11 cellular contexts compared by ENCODE assay signal in the genomic region with DNA sequence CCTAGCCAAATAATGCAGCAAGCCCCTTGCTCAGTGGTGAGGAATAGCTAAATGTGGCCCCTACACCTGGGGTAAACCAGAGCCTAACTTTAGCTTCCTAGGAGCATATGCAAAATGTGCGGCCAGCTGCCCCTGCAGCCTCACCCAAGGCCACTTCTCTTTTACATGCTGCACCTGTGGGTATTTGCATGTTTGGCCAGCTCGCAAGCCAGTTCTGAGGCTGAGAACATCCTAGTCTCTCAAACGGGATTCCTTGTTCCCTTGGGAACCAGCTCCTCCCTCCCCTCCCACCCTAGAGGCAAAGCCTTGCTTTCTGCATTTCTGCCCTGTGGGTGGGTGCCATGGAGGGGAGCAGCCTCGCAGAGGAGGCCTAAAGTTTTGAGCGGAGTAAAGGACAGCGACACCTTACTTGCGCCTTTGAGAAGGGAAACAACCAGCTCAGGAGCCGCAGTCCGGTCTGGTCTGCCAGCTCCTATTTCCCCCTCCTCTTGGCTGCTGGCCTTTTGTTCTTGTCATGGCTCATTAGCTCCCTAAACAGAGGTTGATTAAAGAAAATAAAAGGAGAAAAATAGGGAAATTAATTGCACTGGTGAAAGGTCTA.
DNase-seq lines count a peak whose midpoint lies in the region; ATAC-seq and TF ChIP-seq lines count a peak whose summit lies in the region.
"Had no signal": no experiment of that assay in that cellular context is flagged by ENCODE, and none has a peak within 500 bp of the region (broad histone marks: within the 10 kb centered on the region; RNA-seq: fewer than 3 reads in every experiment).

No MANE protein-coding gene starts in this region.

- BruUV-seq in Calu3 (replicated peaks; lab: Mats Ljungman, UMichigan), result no TSS peak

- H3K27me3 ChIP-seq in naive thymus-derived CD4-positive, alpha-beta T cell (ENCODE audit: control insufficient read depth in 2 of 2, insufficient read depth in 2 of 2, low read length in 2 of 2), result no peaks in the 10 kb centered on the region
- no peaks in the 10 kb centered on the region for H3K27me3 ChIP-seq in suprapubic skin
- H3K27me3 ChIP-seq: cardiac muscle cell had no signal

- peaks cover 0 to 13% (median 3%) of the 10 kb centered on the region in 5 donors for H3K27me3 Mint-ChIP-seq in naive thymus-derived CD4-positive, alpha-beta T cell
- H3K27me3 Mint-ChIP-seq in Calu3 (ENCODE audit: unreplicated experiment), result peaks cover 13% of the 10 kb centered on the region

- no peak for TF ChIP-seq EP300 in suprapubic skin (IDR thresholded peaks at IDR 0.05)

- WGBS in suprapubic skin, result 60% methylated on average over 9 of the region's 9 CpGs

- no peak overlapping the region for H3K4me3 ChIP-seq in naive thymus-derived CD4-positive, alpha-beta T cell (ENCODE audit: low read length)
- no peak overlapping the region for H3K4me3 ChIP-seq in suprapubic skin
- H3K4me3 ChIP-seq: cardiac muscle cell, lung had no signal

- TF ChIP-seq CTCF in Calu3 (IDR thresholded peaks at IDR 0.05; ENCODE audit: unreplicated experiment), result no peak
- no peak for TF ChIP-seq CTCF in suprapubic skin (IDR thresholded peaks at IDR 0.05)

- TF ChIP-seq POLR2A in suprapubic skin (IDR thresholded peaks at IDR 0.05), result no peak

- H3K27ac ChIP-seq in naive thymus-derived CD4-positive, alpha-beta T cell (ENCODE audit: low read depth, low read length), result no peak overlapping the region
- H3K27ac ChIP-seq in suprapubic skin, result no peak overlapping the region
- H3K27ac ChIP-seq: cardiac muscle cell had no signal

- peaks cover 0 to 2% (median 0%) of the 10 kb centered on the region in 7 donors for H3K4me1 Mint-ChIP-seq in naive thymus-derived CD4-positive, alpha-beta T cell
- no peaks in the 10 kb centered on the region for H3K4me1 Mint-ChIP-seq in Calu3 (ENCODE audit: low read depth, unreplicated experiment)

- H3K27ac Mint-ChIP-seq in naive thymus-derived CD4-positive, alpha-beta T cell, result no peak overlapping the region
- H3K27ac Mint-ChIP-seq in Calu3 (ENCODE audit: unreplicated experiment), result no peak overlapping the region

- H3K4me3 Mint-ChIP-seq in naive thymus-derived CD4-positive, alpha-beta T cell, result no peak overlapping the region
- no peak overlapping the region for H3K4me3 Mint-ChIP-seq in Calu3 (ENCODE audit: low read depth, unreplicated experiment)

- H3K9me3 ChIP-seq in naive thymus-derived CD4-positive, alpha-beta T cell (ENCODE audit: control insufficient read depth in 2 of 3, low read length in 3 of 3), result no peaks in the 10 kb centered on the region
- no peaks in the 10 kb centered on the region for H3K9me3 ChIP-seq in suprapubic skin

- H3K4me1 ChIP-seq in naive thymus-derived CD4-positive, alpha-beta T cell (ENCODE audit: control insufficient read depth in 2 of 2, insufficient read depth in 2 of 2, low read length in 2 of 2), result no peaks in the 10 kb centered on the region
- H3K4me1 ChIP-seq in suprapubic skin, result no peaks in the 10 kb centered on the region

- ATAC-seq in GM19035 (IDR thresholded peaks at IDR 0.05; ENCODE audit: unreplicated experiment) (peak; percentile 82), HG02798 (IDR thresholded peaks at IDR 0.05; ENCODE audit: poor library complexity, unreplicated experiment) (peak; percentile 86)
- peak; percentile 26 for ATAC-seq in naive thymus-derived CD4-positive, alpha-beta T cell
- ATAC-seq: HCT116 had no signal

- CTCF ChIA-PET in naive thymus-derived CD4-positive, alpha-beta T cell (lab: Charles Lee), result no interaction called here
- CTCF ChIA-PET in Calu3 (lab: Charles Lee) (interaction anchor here (0.7 to 0.8 kb wide), 2 partner anchors 10 to 308 kb away, joined by 3 to 5 read pairs; no protein-coding TSS in a partner anchor), HEK293T (lab: Yijun Ruan, JAX) (no interaction called here)

- no peaks in the 10 kb centered on the region for H3K36me3 ChIP-seq in naive thymus-derived CD4-positive, alpha-beta T cell (ENCODE audit: control insufficient read depth in 2 of 3, insufficient read depth in 3 of 3, low read length in 3 of 3)
- no peaks in the 10 kb centered on the region for H3K36me3 ChIP-seq in suprapubic skin
- H3K36me3 ChIP-seq: cardiac muscle cell had no signal

- POLR2A ChIA-PET in naive thymus-derived CD4-positive, alpha-beta T cell (lab: Charles Lee), result no interaction called here
- POLR2A ChIA-PET in HEK293T (lab: Yijun Ruan, JAX), result no interaction called here

- H3K9me3 Mint-ChIP-seq in naive thymus-derived CD4-positive, alpha-beta T cell, result no peaks in the 10 kb centered on the region
- H3K9me3 Mint-ChIP-seq in Calu3 (ENCODE audit: low read depth, unreplicated experiment), result peaks cover 2% of the 10 kb centered on the region

- intact Hi-C loops in naive thymus-derived CD4-positive, alpha-beta T cell (cut with micrococcal nuclease), result no loop called here
- intact Hi-C loops in Calu3 (cut with micrococcal nuclease; ENCODE audit: unreplicated experiment), result no loop called here

- DNase-seq in NCI-H1417 treated with DMSO at 0.1 percent for 48 hours (lab: John Stamatoyannopoulos, UW) (peak; percentile 42), Calu3 (no peak), T-helper 1 cell (no peak), HEK293T (ENCODE audit: extremely low spot score) (no peak), suprapubic skin (ENCODE audit: low spot score in 2 of 2) (no peak)
- no peak for DNase-seq in naive thymus-derived CD4-positive, alpha-beta T cell

- H3K36me3 Mint-ChIP-seq in naive thymus-derived CD4-positive, alpha-beta T cell, result no peaks in the 10 kb centered on the region
- no peaks in the 10 kb centered on the region for H3K36me3 Mint-ChIP-seq in Calu3 (ENCODE audit: insufficient read depth, unreplicated experiment)

TF ChIP-seq in HEK293T, 16 proteins besides CTCF, POLR2A, EP300 and RAD21:
- TF ChIP-seq TARDBP (IDR thresholded peaks at IDR 0.05), result no peak
- TF ChIP-seq BHLHE40 (IDR thresholded peaks at IDR 0.05; ENCODE audit: borderline replicate concordance), result no peak
- no peak for TF ChIP-seq FOXA1 (IDR thresholded peaks at IDR 0.05)
- no peak for TF ChIP-seq FOXM1 (IDR thresholded peaks at IDR 0.05; ENCODE audit: borderline replicate concordance)
- no peak for TF ChIP-seq CTBP1 (IDR thresholded peaks at IDR 0.05; ENCODE audit: borderline replicate concordance)
- no peak for TF ChIP-seq NFRKB (IDR thresholded peaks at IDR 0.05)
- TF ChIP-seq HDGF (IDR thresholded peaks at IDR 0.05; ENCODE audit: borderline replicate concordance), result no peak
- TF ChIP-seq LEF1 (IDR thresholded peaks at IDR 0.05; ENCODE audit: borderline replicate concordance), result no peak

Comparison
In these comparisons a context has a peak if more than half of its experiments do, and no peak if none do; other contexts are left out.
1. ATAC-seq: peak in every context shown above with its lines; median percentile 86 in HG02798; 82 in GM19035; 26 in naive thymus-derived CD4-positive, alpha-beta T cell.